ENCODE assay signal across 1 cellular context in genomic region chr1:209076688-209077087, GRCh38.
TF ChIP-seq lines count a peak whose summit lies in the region.

No MANE protein-coding gene starts in this region.

TF ChIP-seq in GM23338, 12 proteins besides CTCF, POLR2A, EP300 and RAD21 (continued from another document):
- no peak for TF ChIP-seq ZNF462 (CRISPR knock-in tag; IDR thresholded peaks at IDR 0.05)
- no peak for TF ChIP-seq STAT1 (IDR thresholded peaks at IDR 0.05; ENCODE audit: unreplicated experiment)
- no peak for TF ChIP-seq NANOG (IDR thresholded peaks at IDR 0.05; ENCODE audit: borderline replicate concordance)
- no peak for TF ChIP-seq ZNF331 (CRISPR knock-in tag; IDR thresholded peaks at IDR 0.05; ENCODE audit: low read depth)
- TF ChIP-seq EZH2 (IDR thresholded peaks at IDR 0.05; ENCODE audit: low read depth, unreplicated experiment): no peak
- TF ChIP-seq ETS1 (IDR thresholded peaks at IDR 0.05): no peak
